Comparison of ENCODE assay signal across 11 cellular contexts in the genomic region with DNA sequence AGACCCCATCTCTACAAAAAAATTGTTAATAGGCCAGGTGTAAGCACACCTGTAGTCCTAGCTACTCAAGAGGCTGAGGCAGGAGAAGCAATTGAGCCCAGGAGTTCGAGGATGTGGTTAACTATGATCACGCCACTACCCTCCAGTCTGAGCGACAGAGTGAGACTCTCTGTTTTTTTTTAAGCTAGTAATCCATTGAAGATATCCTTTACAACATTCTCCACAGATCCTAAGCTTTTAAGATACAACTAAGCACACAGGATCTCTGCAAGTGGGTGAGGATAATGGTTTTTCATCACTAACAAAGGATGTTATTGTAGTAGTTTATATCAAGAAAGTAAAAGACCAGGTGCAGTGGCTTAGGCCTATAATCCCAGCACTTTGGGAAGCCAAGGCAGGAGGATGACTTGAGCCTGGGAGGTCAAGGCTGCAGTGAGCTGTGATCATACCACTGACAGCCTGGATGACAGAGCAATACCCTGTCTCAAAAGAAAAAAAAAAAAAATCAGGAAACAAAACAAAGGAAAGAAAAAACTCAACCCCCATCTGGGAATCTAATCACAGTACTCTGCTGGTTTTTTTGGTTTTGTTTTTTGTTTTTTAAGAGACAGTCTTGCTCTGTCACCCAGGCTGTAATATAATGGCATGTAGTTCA.
DNase-seq lines count a peak whose midpoint lies in the region; ATAC-seq and TF ChIP-seq lines count a peak whose summit lies in the region.
"Had no signal": no experiment of that assay in that cellular context is flagged by ENCODE, and none has a peak within 500 bp of the region (broad histone marks: within the 10 kb centered on the region; RNA-seq: fewer than 3 reads in every experiment).

No MANE protein-coding gene starts in this region.

- H3K4me3 Mint-ChIP-seq in activated CD4-positive, alpha-beta T cell treated with anti-CD3 and anti-CD28 coated beads for 36 hours, result no peak overlapping the region
- peak overlapping the region in 1 of 2 donors; percentile 43 for H3K4me3 Mint-ChIP-seq in effector memory CD8-positive, alpha-beta T cell

- TF ChIP-seq CTCF in gastrocnemius medialis (IDR thresholded peaks at IDR 0.05 in 4 of 5, conservative IDR thresholded peaks at IDR 0.05 in 1 of 5) (no peak), breast epithelium (IDR thresholded peaks at IDR 0.05) (no peak)

- H3K4me3 ChIP-seq in gastrocnemius medialis (no peak overlapping the region), breast epithelium (no peak overlapping the region), mesenchymal stem cell (ENCODE audit: insufficient read depth in 1 of 2, low read depth in 1 of 2, low read length in 2 of 2) (no peak overlapping the region)
- H3K4me3 ChIP-seq: A549 had no signal

- no peak overlapping the region for H3K23ac ChIP-seq in mesenchymal stem cell (ENCODE audit: low read length in 2 of 2)

- H3K9ac ChIP-seq in mesenchymal stem cell (ENCODE audit: low read length), result no peak overlapping the region

- POLR2A ChIA-PET in activated CD4-positive, alpha-beta T cell treated with anti-CD3 and anti-CD28 coated beads for 36 hours (lab: Charles Lee), result no interaction called here

- no peak overlapping the region for H2BK15ac ChIP-seq in mesenchymal stem cell (ENCODE audit: low read depth, poor library complexity, severe bottlenecking)

- peaks cover 25% of the 10 kb centered on the region for H3K79me1 ChIP-seq in mesenchymal stem cell (replicated peaks; ENCODE audit: low read length, poor library complexity, severe bottlenecking)

- H3K36me3 ChIP-seq in gastrocnemius medialis (no peaks in the 10 kb centered on the region), breast epithelium (no peaks in the 10 kb centered on the region), mesenchymal stem cell (ENCODE audit: control insufficient read depth in 1 of 2, insufficient read depth in 2 of 2, low read depth in 1 of 2, low read length in 2 of 2) (peaks cover 0 to 5% of the 10 kb centered on the region in 2 experiments)

- peak; percentile 31 for DNase-seq in activated CD4-positive, alpha-beta T cell treated with anti-CD3 and anti-CD28 coated beads for 36 hours
- no peak for DNase-seq in activated CD4-positive, alpha-beta T cell treated with anti-CD3 and anti-CD28 coated beads for 4 hours
- DNase-seq in NCI-H82 (lab: John Stamatoyannopoulos, UW), result peak; percentile 60
- peak in 1 of 3 experiments; percentile 14 for DNase-seq in effector memory CD8-positive, alpha-beta T cell
- no peak for DNase-seq in gastrocnemius medialis
- DNase-seq in breast epithelium (ENCODE audit: low spot score in 2 of 2), result no peak
- no peak for DNase-seq in mesenteric fat pad (ENCODE audit: low spot score)
- DNase-seq in mesenchymal stem cell, result no peak
- DNase-seq: SW 1271 had no signal

- H2AK5ac ChIP-seq in mesenchymal stem cell (ENCODE audit: low read length, severe bottlenecking), result no peak overlapping the region

- H3K4me1 Mint-ChIP-seq in activated CD4-positive, alpha-beta T cell treated with anti-CD3 and anti-CD28 coated beads for 36 hours, result peaks cover 47% of the 10 kb centered on the region
- H3K4me1 Mint-ChIP-seq in effector memory CD8-positive, alpha-beta T cell (ENCODE audit: low read depth in 2 of 2), result peaks cover 15 to 21% of the 10 kb centered on the region in 2 donors

- H3K4me2 ChIP-seq in mesenchymal stem cell (ENCODE audit: low read length, poor library complexity, severe bottlenecking), result no peak overlapping the region
- H3K4me2 ChIP-seq: A549 had no signal

- no peak overlapping the region for H2BK5ac ChIP-seq in mesenchymal stem cell (ENCODE audit: low read depth, low read length, poor library complexity, severe bottlenecking)

- H3K27me3 ChIP-seq in gastrocnemius medialis, result no peaks in the 10 kb centered on the region
- no peaks in the 10 kb centered on the region for H3K27me3 ChIP-seq in breast epithelium
- H3K27me3 ChIP-seq in mesenchymal stem cell (ENCODE audit: control insufficient read depth in 1 of 2, insufficient read depth in 1 of 2, low read length in 2 of 2), result no peaks in the 10 kb centered on the region

- no peak overlapping the region for H3K14ac ChIP-seq in mesenchymal stem cell (ENCODE audit: low read length in 2 of 2)

- in situ Hi-C loops in gastrocnemius medialis (cut with MboI; ENCODE audit: low sequenced_read_pairs in 4 of 4), result loop anchor here in 1 of 4 donors (25.0 kb wide), 1 partner anchor 89 kb away; no protein-coding TSS in a partner anchor

- ATAC-seq in activated CD4-positive, alpha-beta T cell treated with anti-CD3 and anti-CD28 coated beads for 36 hours, result peak; percentile 40
- peak; percentile 58 for ATAC-seq in effector memory CD8-positive, alpha-beta T cell (replicated peaks)
- ATAC-seq in gastrocnemius medialis, result no peak

- peak overlapping the region; percentile 25 for H3K27ac Mint-ChIP-seq in activated CD4-positive, alpha-beta T cell treated with anti-CD3 and anti-CD28 coated beads for 36 hours
- H3K27ac Mint-ChIP-seq in effector memory CD8-positive, alpha-beta T cell, result peak overlapping the region; percentile 49 to 94

- no peak overlapping the region for H2BK12ac ChIP-seq in mesenchymal stem cell (ENCODE audit: low read length in 2 of 2)

- WGBS in mesenchymal stem cell, result 92% methylated on average over 2 of the region's 3 CpGs

- H2AFZ ChIP-seq in mesenchymal stem cell (ENCODE audit: low read depth, low read length), result no peak overlapping the region

- H3K18ac ChIP-seq in mesenchymal stem cell (ENCODE audit: low read depth in 1 of 2, low read length in 2 of 2), result peak overlapping the region in 1 of 2 experiments; percentile 35

- no peak overlapping the region for H4K91ac ChIP-seq in mesenchymal stem cell (ENCODE audit: low read length)

- no peaks in the 10 kb centered on the region for H3K27me3 Mint-ChIP-seq in activated CD4-positive, alpha-beta T cell treated with anti-CD3 and anti-CD28 coated beads for 36 hours
- H3K27me3 Mint-ChIP-seq in effector memory CD8-positive, alpha-beta T cell, result no peaks in the 10 kb centered on the region

- H4K8ac ChIP-seq in mesenchymal stem cell (ENCODE audit: low read length), result no peak overlapping the region

- H3K9me3 Mint-ChIP-seq in activated CD4-positive, alpha-beta T cell treated with anti-CD3 and anti-CD28 coated beads for 36 hours (ENCODE audit: low read depth), result no peaks in the 10 kb centered on the region
- no peaks in the 10 kb centered on the region for H3K9me3 Mint-ChIP-seq in effector memory CD8-positive, alpha-beta T cell

- no peak overlapping the region for H3K4ac ChIP-seq in mesenchymal stem cell (ENCODE audit: low read depth in 1 of 2, low read length in 2 of 2)

- no peak overlapping the region for H2BK120ac ChIP-seq in mesenchymal stem cell (ENCODE audit: low read depth, low read length)

- peak overlapping the region; percentile 49 to 70 (median 54) for H3K27ac ChIP-seq in gastrocnemius medialis
- no peak overlapping the region for H3K27ac ChIP-seq in breast epithelium
- H3K27ac ChIP-seq in mesenchymal stem cell (ENCODE audit: low read length, poor library complexity, severe bottlenecking), result no peak overlapping the region
- H3K27ac ChIP-seq: A549, HL-60 had no signal

- peaks cover 33 to 42% of the 10 kb centered on the region in 2 donors for H3K4me1 ChIP-seq in gastrocnemius medialis
- peaks cover 0 to 6% of the 10 kb centered on the region in 2 donors for H3K4me1 ChIP-seq in breast epithelium
- peaks cover 9% of the 10 kb centered on the region for H3K4me1 ChIP-seq in mesenchymal stem cell (ENCODE audit: control insufficient read depth, insufficient read depth, low read depth, low read length)

- H3K36me3 Mint-ChIP-seq in activated CD4-positive, alpha-beta T cell treated with anti-CD3 and anti-CD28 coated beads for 36 hours (ENCODE audit: low read depth), result peaks cover 33% of the 10 kb centered on the region
- H3K36me3 Mint-ChIP-seq in effector memory CD8-positive, alpha-beta T cell (ENCODE audit: insufficient read depth), result peaks cover 9% of the 10 kb centered on the region

- TF ChIP-seq POLR2A in gastrocnemius medialis (IDR thresholded peaks at IDR 0.05) (no peak), breast epithelium (IDR thresholded peaks at IDR 0.05) (no peak)

- H3K9me3 ChIP-seq in gastrocnemius medialis, result no peaks in the 10 kb centered on the region
- no peaks in the 10 kb centered on the region for H3K9me3 ChIP-seq in breast epithelium
- H3K9me3 ChIP-seq in mesenchymal stem cell (ENCODE audit: control insufficient read depth, low read length), result no peaks in the 10 kb centered on the region
- H3K9me3 ChIP-seq: A549 had no signal

- CTCF ChIA-PET in activated CD4-positive, alpha-beta T cell treated with anti-CD3 and anti-CD28 coated beads for 36 hours (lab: Charles Lee), result interaction anchor here (0.8 to 3.7 kb wide), 3 partner anchors 11 to 14 kb away, joined by 4 to 14 read pairs (median 4); no protein-coding TSS in a partner anchor

- intact Hi-C loops in activated CD4-positive, alpha-beta T cell treated with anti-CD3 and anti-CD28 coated beads for 36 hours (cut with DNase I, micrococcal nuclease), result no loop called here
- intact Hi-C loops in gastrocnemius medialis (cut with DNase I; ENCODE audit: low total_unique reads), result no loop called here
- intact Hi-C loops in breast epithelium (cut with DNase I; ENCODE audit: low total_unique reads), result no loop called here

Comparison
In these comparisons a context has a peak if more than half of its experiments do, and no peak if none do; other contexts are left out.
1. DNase-seq: peak in activated CD4-positive, alpha-beta T cell treated with anti-CD3 and anti-CD28 coated beads for 36 hours (single experiment) and NCI-H82 (single experiment); none in activated CD4-positive, alpha-beta T cell treated with anti-CD3 and anti-CD28 coated beads for 4 hours (0 of 2), gastrocnemius medialis (0 of 2), breast epithelium (0 of 2), mesenteric fat pad (single experiment) and mesenchymal stem cell (single experiment).
2. ATAC-seq: peak in activated CD4-positive, alpha-beta T cell treated with anti-CD3 and anti-CD28 coated beads for 36 hours (single experiment) and effector memory CD8-positive, alpha-beta T cell (single experiment); none in gastrocnemius medialis (0 of 2).
3. H3K27ac ChIP-seq: peak in gastrocnemius medialis (4 of 4); none in breast epithelium (0 of 2) and mesenchymal stem cell (single experiment).